Comparison of ENCODE assay signal across 9 cellular contexts in the genomic region with DNA sequence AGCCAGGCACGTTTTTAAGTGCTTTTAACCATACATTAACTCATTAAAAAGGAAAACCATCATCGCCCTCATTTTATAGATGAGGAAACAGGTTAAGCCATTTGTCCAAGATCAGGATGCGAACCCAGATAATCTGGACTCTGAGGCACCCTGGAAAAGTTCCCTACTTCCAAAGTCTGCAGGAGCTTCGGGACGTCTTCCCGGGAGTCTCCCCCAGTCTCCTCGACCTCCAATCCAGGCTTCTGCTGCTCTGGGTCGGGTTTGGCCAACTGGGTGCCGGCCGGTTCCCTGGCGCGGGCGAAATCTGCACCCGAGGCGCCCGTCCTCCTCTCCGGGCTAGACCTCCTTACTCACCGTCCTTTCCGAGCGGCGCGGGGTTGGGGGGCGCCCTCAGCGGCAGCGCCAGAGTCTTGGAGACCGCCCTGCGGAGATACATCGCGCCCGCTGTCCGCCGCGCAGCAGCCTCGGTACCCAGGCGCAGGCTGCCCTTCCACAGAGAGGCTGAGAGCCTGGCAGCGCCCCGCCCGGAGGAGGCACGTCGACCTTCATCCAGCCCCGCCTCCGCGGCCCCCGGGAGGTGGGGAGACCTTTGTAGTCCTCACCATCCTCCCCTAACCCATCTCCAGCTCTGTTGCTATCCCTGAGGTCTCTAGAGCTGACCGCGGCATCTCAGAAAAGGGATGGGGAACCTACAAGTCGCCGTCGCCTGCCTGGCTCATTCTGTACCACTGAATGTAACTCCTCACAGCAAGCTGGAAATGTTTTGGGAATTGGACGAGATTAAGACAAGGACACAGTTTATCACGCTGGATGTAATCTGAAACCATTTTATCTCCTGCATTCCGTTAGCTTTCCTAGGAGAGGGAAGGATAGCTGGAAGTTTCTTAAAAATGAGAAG. TPM values are rescaled to one million over a fixed set of nuclear protein-coding genes. Genes with fewer than 3 reads are reported as not detected.
DNase-seq lines count a peak whose midpoint lies in the region; ATAC-seq and TF ChIP-seq lines count a peak whose summit lies in the region.
"Had no signal": no experiment of that assay in that cellular context is flagged by ENCODE, and none has a peak within 500 bp of the region (broad histone marks: within the 10 kb centered on the region; RNA-seq: fewer than 3 reads in every experiment).

Gene MGARP (minus strand): TSS at position 503 of the 898 bp plus-strand sequence. CDS start 67 bp downstream, at position 436.

- peaks cover 0 to 9% (median 0%) of the 10 kb centered on the region in 12 donors for H3K9me3 ChIP-seq in heart left ventricle

- intact Hi-C loops in heart left ventricle (cut with DNase I), result loop anchor here in 3 of 10 donors (5.0 to 10.0 kb wide), 3 partner anchors 53 to 175 kb away; no protein-coding TSS in a partner anchor
- intact Hi-C loops in posterior cingulate gyrus (cut with DNase I), result no loop called here

- H3K4me3 ChIP-seq in heart left ventricle, result peak within 1 kb of the TSS; percentile 31 to 63 (median 54)

- peaks cover 0 to 44% (median 10%) of the 10 kb centered on the region in 9 donors for H3K27me3 ChIP-seq in heart left ventricle

- H3K36me3 ChIP-seq in heart left ventricle, result no peaks in the 10 kb centered on the region

- peaks cover 0 to 18% (median 6%) of the 10 kb centered on the region in 12 donors for H3K4me1 ChIP-seq in heart left ventricle

- TF ChIP-seq CTCF in heart left ventricle (IDR thresholded peaks at IDR 0.05), result no peak

- DNase-seq in COLO668 (lab: John Stamatoyannopoulos, UW; ENCODE audit: unreplicated experiment) (peak; percentile 13), LHCN-M2 (ENCODE audit: low read depth) (peak; percentile 21), heart left ventricle (peak in 3 of 5 donors; percentile 26 to 61 (median 33)), posterior cingulate gyrus (peak in 8 of 10 donors; percentile 24 to 91 (median 54)), GDM1 (lab: John Stamatoyannopoulos, UW) (no peak)
- DNase-seq in activated naive CD4-positive, alpha-beta T cell treated with anti-CD3 and anti-CD28 coated beads, Interleukin-2, amount 50 U/mL, for 16 hours, result peak; percentile 33

- peak within 1 kb of the TSS in 2 of 12 donors; percentile 8 for H3K27ac ChIP-seq in heart left ventricle
- H3K27ac ChIP-seq: epithelial cell of prostate had no signal

- WGBS in heart left ventricle, 4 donors, result 5 to 9% (median 7%) methylated on average over 36 to 52 of the region's 52 CpGs

- ATAC-seq in heart left ventricle (peak; percentile 43 to 83 (median 76)), HG03460 (IDR thresholded peaks at IDR 0.05; ENCODE audit: unreplicated experiment) (no peak), HG03432 (IDR thresholded peaks at IDR 0.05; ENCODE audit: unreplicated experiment) (no peak)

- no peak for TF ChIP-seq POLR2A in heart left ventricle (IDR thresholded peaks at IDR 0.05)

RNA-seq across cellular contexts. Expression of gene MGARP, which starts in this region (rescaled TPM):
- total RNA-seq in LHCN-M2 (2014; rRNA removed), result 1.8 and 2.1 TPM in 2 replicates
- polyA plus RNA-seq in LHCN-M2 (2012), result 3.5 TPM
- 1 to 10 TPM in 4 of 9 donors, under 1 TPM in 5; 0.48 to 7.8 (median 0.98) TPM for total RNA-seq in heart left ventricle
- polyA plus RNA-seq in heart left ventricle, result 1 to 10 TPM in 1 of 2 donors, under 1 TPM in 1; 0.83 to 1.6 TPM

Comparison
In these comparisons a context has a peak if more than half of its experiments do, and no peak if none do; other contexts are left out.
1. ATAC-seq: peak in heart left ventricle (4 of 4); none in HG03460 (single experiment) and HG03432 (single experiment).